ENCODE assay signal across 18 cellular contexts in genomic region chr7:138978541-138979184, GRCh38. TPM values are rescaled to one million over a fixed set of nuclear protein-coding genes. Genes with fewer than 3 reads are reported as not detected.
DNase-seq lines count a peak whose midpoint lies in the region; ATAC-seq and TF ChIP-seq lines count a peak whose summit lies in the region.
"Had no signal": no experiment of that assay in that cellular context is flagged by ENCODE, and none has a peak within 500 bp of the region (broad histone marks: within the 10 kb centered on the region; RNA-seq: fewer than 3 reads in every experiment).

No MANE protein-coding gene starts in this region.

- H3K36me3 ChIP-seq in HCT116 (ENCODE audit: control insufficient read depth in 1 of 2, insufficient read depth in 2 of 2, low read length in 2 of 2) = no peaks in the 10 kb centered on the region
- no peaks in the 10 kb centered on the region for H3K36me3 ChIP-seq in H7 (replicated peaks; ENCODE audit: control insufficient read depth, insufficient read depth, low read length)
- H3K36me3 ChIP-seq in brain microvascular endothelial cell (replicated peaks) = no peaks in the 10 kb centered on the region
- H3K36me3 ChIP-seq: tibial nerve had no signal

- no peak overlapping the region for H2AFZ ChIP-seq in HCT116 (ENCODE audit: low read depth, low read length, poor library complexity, severe bottlenecking)

- CTCF ChIA-PET in HCT116 (lab: Charles Lee) = no interaction called here

- H3K4me2 ChIP-seq in HCT116 (ENCODE audit: low read length) = peak overlapping the region; percentile 24

- POLR2A ChIA-PET in HCT116 (lab: Charles Lee) = no interaction called here

- H3K36me3 Mint-ChIP-seq in brain (peaks cover 4% of the 10 kb centered on the region), nephron progenitor cell (ENCODE audit: low read depth) (peaks cover 3% of the 10 kb centered on the region)

- in situ Hi-C loops in brain microvascular endothelial cell (cut with HindIII; ENCODE audit: low pct_ligation_motif_present, low sequenced_read_pairs) = no loop called here

- peak overlapping the region; percentile 61 to 100 (median 99) for H3K27ac Mint-ChIP-seq in brain
- peak overlapping the region; percentile 47 for H3K27ac Mint-ChIP-seq in nephron progenitor cell
- H3K27ac Mint-ChIP-seq: activated T-cell treated with anti-CD3 and anti-CD28 coated beads, Interleukin-2, amount 50 U/mL, for 72 hours had no signal

- no peaks in the 10 kb centered on the region for H3K9me3 ChIP-seq in HCT116 (ENCODE audit: control insufficient read depth in 1 of 2, insufficient read depth in 1 of 2, low read depth in 1 of 2, low read length in 2 of 2)
- H3K9me3 ChIP-seq: tibial nerve had no signal

- no peak overlapping the region for H3K27ac ChIP-seq in HCT116 (ENCODE audit: low read depth, low read length)
- H3K27ac ChIP-seq in brain microvascular endothelial cell = no peak overlapping the region
- H3K27ac ChIP-seq: tibial nerve had no signal

- ATAC-seq in HCT116 (no peak), HG03378 (IDR thresholded peaks at IDR 0.05; ENCODE audit: unreplicated experiment) (no peak)
- ATAC-seq: stimulated activated naive CD8-positive, alpha-beta T cell treated with anti-CD3 and anti-CD28 coated beads, Interleukin-15, Interleukin-2, amounts not matched to agents 100 U/mL and 50 U/mL, for 24 hours had no signal

- BruUV-seq in HCT116 (replicated peaks; lab: Mats Ljungman, UMichigan) = no TSS peak

- no peaks in the 10 kb centered on the region for H3K9me2 ChIP-seq in HCT116 (ENCODE audit: insufficient read depth)

- DNase-seq in COR-L47 (lab: John Stamatoyannopoulos, UW) = peak; percentile 11
- DNase-seq in HCT116 (ENCODE audit: low read depth, low spot score) = no peak
- no peak for DNase-seq in nephron progenitor cell
- no peak for DNase-seq in H7
- DNase-seq in brain microvascular endothelial cell = no peak
- DNase-seq: activated CD4-positive, alpha-beta T cell treated with anti-CD3 and anti-CD28 coated beads for 1 hour; activated naive CD4-positive, alpha-beta T cell treated with anti-CD3 and anti-CD28 coated beads, Interleukin-2, amount 50 U/mL, for 16 hours; effector CD8-positive, alpha-beta T cell; HCEC 1CT; NCI-H1105; NK-92 treated with Interleukin-12 subunit alpha and Interleukin-12 subunit beta, amount 100 ng/mL, for 24 hours; stimulated activated CD4-positive, alpha-beta T cell treated with anti-CD3 and anti-CD28 coated beads, Interleukin-4, amount 100 ng/mL, for 1 hour; stimulated activated naive CD8-positive, alpha-beta T cell treated with anti-CD3 and anti-CD28 coated beads, Interleukin-15, Interleukin-2, amounts not matched to agents 100 U/mL and 50 U/mL, for 24 hours; T1000 had no signal

- H3K27me3 ChIP-seq in HCT116 (ENCODE audit: insufficient read depth, low read length) = no peaks in the 10 kb centered on the region
- peaks cover 13% of the 10 kb centered on the region for H3K27me3 ChIP-seq in H7 (ENCODE audit: control insufficient read depth, insufficient read depth, low read length)
- no peaks in the 10 kb centered on the region for H3K27me3 ChIP-seq in brain microvascular endothelial cell (replicated peaks)
- H3K27me3 ChIP-seq: tibial nerve had no signal

- intact Hi-C loops in HCT116 (cut with micrococcal nuclease) = no loop called here

- RAD21 ChIA-PET in HCT116 (lab: Charles Lee; ENCODE audit: low non-redundant PET in 1 of 2, low total read pairs in 2 of 2, uncharacterized antibody in 2 of 2, unreplicated experiment in 2 of 2) = no interaction called here

- H3K9ac ChIP-seq in HCT116 (ENCODE audit: low read length) = no peak overlapping the region

- H3K27me3 Mint-ChIP-seq in brain (peaks cover 10% of the 10 kb centered on the region), nephron progenitor cell (ENCODE audit: low read depth, poor library complexity) (peaks cover 13% of the 10 kb centered on the region)

- no peaks in the 10 kb centered on the region for H4K20me1 ChIP-seq in HCT116 (ENCODE audit: insufficient read depth)

- H3K4me1 Mint-ChIP-seq in brain = peaks cover 82% of the 10 kb centered on the region
- H3K4me1 Mint-ChIP-seq in nephron progenitor cell = peaks cover 63% of the 10 kb centered on the region

- H3K4me3 Mint-ChIP-seq in brain = peak overlapping the region; percentile 94 to 100 (median 95)
- H3K4me3 Mint-ChIP-seq in nephron progenitor cell = peak overlapping the region; percentile 98
- H3K4me3 Mint-ChIP-seq: activated T-cell treated with anti-CD3 and anti-CD28 coated beads, Interleukin-2, amount 50 U/mL, for 72 hours had no signal

- TF ChIP-seq POLR2A in HCT116 (IDR thresholded peaks at IDR 0.05; ENCODE audit: borderline replicate concordance, extremely low read depth, insufficient read depth, insufficient read length) = no peak

- H3K9me3 Mint-ChIP-seq in brain (peaks cover 0 to 3% (median 0%) of the 10 kb centered on the region in 5 experiments), nephron progenitor cell (no peaks in the 10 kb centered on the region)
- H3K9me3 Mint-ChIP-seq: activated T-cell treated with anti-CD3 and anti-CD28 coated beads, Interleukin-2, amount 50 U/mL, for 72 hours had no signal

- H3K4me1 ChIP-seq in HCT116 (ENCODE audit: control insufficient read depth in 1 of 2, insufficient read depth in 2 of 2, low read length in 2 of 2) = peaks cover 7 to 41% of the 10 kb centered on the region in 2 experiments; a peak in 3 of 4 replicates

- TF ChIP-seq RAD21 in HCT116 (IDR thresholded peaks at IDR 0.05; ENCODE audit: low read depth) = no peak

- TF ChIP-seq CTCF in HCT116 (IDR thresholded peaks at IDR 0.05 in 2 of 3, conservative IDR thresholded peaks at IDR 0.05 in 1 of 3; ENCODE audit: borderline replicate concordance in 1 of 3, insufficient read depth in 1 of 3, low read depth in 2 of 3, low read length in 2 of 3) (no peak), brain (conservative IDR thresholded peaks at IDR 0.05) (no peak), nephron progenitor cell (IDR thresholded peaks at IDR 0.05) (no peak), brain microvascular endothelial cell (IDR thresholded peaks at IDR 0.05; ENCODE audit: low read depth, low read length, missing control alignments) (no peak)

- H3K4me3 ChIP-seq in HCT116 (replicated peaks in 1 of 2; ENCODE audit: low read depth in 1 of 2, low read length in 2 of 2) (no peak overlapping the region), H7 (ENCODE audit: insufficient read depth, low read depth, low read length) (no peak overlapping the region), brain microvascular endothelial cell (ENCODE audit: low read depth, low read length) (no peak overlapping the region)
- H3K4me3 ChIP-seq: tibial nerve had no signal

- peaks cover 14% of the 10 kb centered on the region for H3K79me2 ChIP-seq in HCT116 (ENCODE audit: insufficient read depth, low read length)

TF ChIP-seq in HCT116, 20 proteins besides CTCF, POLR2A, EP300 and RAD21:
- TF ChIP-seq JUND (IDR thresholded peaks at IDR 0.05) (no peak), CEBPB (IDR thresholded peaks at IDR 0.05; ENCODE audit: low read depth) (no peak)

RNA-seq across cellular contexts. Expression of gene KIAA1549, which starts 2.5 kb away (rescaled TPM):
- 3.9 TPM for total RNA-seq in HCT116 (2021; ENCODE audit: unreplicated experiment)
- polyA plus RNA-seq in HCT116 (2012) = 1.8 and 2.0 TPM in 2 replicates
- polyA plus RNA-seq in brain (ENCODE audit: insufficient read depth, low read depth, low replicate concordance) = 31.8 TPM
- 6.0 and 6.4 TPM in 2 replicates for total RNA-seq in H7 (2014; rRNA removed; shearing (Covaris generic))

RNA-seq across cellular contexts. Expression of gene ZC3HAV1L, which starts 57.2 kb away (rescaled TPM):
- 11.8 TPM for total RNA-seq in HCT116 (2021; ENCODE audit: unreplicated experiment)
- 3.9 and 4.7 TPM in 2 replicates for polyA plus RNA-seq in HCT116 (2012)
- 0.85 TPM for polyA plus RNA-seq in brain (ENCODE audit: insufficient read depth, low read depth, low replicate concordance)
- total RNA-seq in H7 (2014; rRNA removed; shearing (Covaris generic)) = 1.1 and 1.7 TPM in 2 replicates
